In the genomic region with DNA sequence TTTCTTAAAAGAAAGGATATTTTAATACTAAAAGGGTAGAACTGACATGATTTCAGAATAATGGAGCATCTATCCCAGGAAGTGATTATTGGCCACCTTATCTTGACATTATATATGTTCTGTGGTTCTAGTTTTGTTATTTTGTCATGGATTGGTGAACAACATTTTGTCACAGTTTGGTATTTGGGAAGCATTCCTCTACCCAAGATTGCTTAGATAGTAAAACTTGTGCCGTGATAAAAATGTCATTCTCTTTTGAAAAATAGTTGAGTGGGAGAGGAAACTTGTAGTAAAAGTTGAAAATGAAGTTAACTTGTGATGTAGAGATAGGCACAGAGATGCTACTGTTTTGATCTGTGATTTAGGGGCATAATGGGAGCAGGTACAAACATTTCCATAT, we compare ENCODE assay signal across 15 cellular contexts.
"Had no signal": no experiment of that assay in that cellular context is flagged by ENCODE, and none has a peak within 500 bp of the region (broad histone marks: within the 10 kb centered on the region; RNA-seq: fewer than 3 reads in every experiment).

No MANE protein-coding gene starts in this region.

- DNase-seq: activated CD4-positive, alpha-beta memory T cell treated with anti-CD3 and anti-CD28 coated beads for 36 hours; activated T-cell treated with anti-CD3 and anti-CD28 coated beads for 4 hours; endodermal cell; kidney; left lung; naive B cell; ovary; psoas muscle; right cardiac atrium; stimulated activated CD4-positive, alpha-beta T cell treated with anti-CD3 and anti-CD28 coated beads, Interleukin-4, amount 100 ng/mL, for 4 hours; upper lobe of right lung had no signal

- H3K27ac ChIP-seq: neural progenitor cell, ovary, psoas muscle, thoracic aorta, upper lobe of right lung had no signal

- H3K27me3 Mint-ChIP-seq: stimulated activated memory B cell treated with anti-CD40 and anti-IgM and Interleukin-4, amounts not matched to agents 10 μg/mL and 1 μg/mL and 100 μg/mL, for 72 hours had no signal

- H3K4me1 Mint-ChIP-seq: endodermal cell; naive B cell; stimulated activated memory B cell treated with anti-CD40 and anti-IgM and Interleukin-4, amounts not matched to agents 10 μg/mL and 1 μg/mL and 100 μg/mL, for 72 hours had no signal

- H3K4me2 ChIP-seq: neural progenitor cell had no signal

- ATAC-seq: psoas muscle, right cardiac atrium, upper lobe of right lung had no signal

- H3K4me1 ChIP-seq: left lung, neural progenitor cell had no signal

- H3K4me3 Mint-ChIP-seq: activated CD4-positive, alpha-beta memory T cell treated with anti-CD3 and anti-CD28 coated beads for 36 hours; activated naive CD8-positive, alpha-beta T cell; endodermal cell; naive B cell; neural progenitor cell; stimulated activated memory B cell treated with anti-CD40 and anti-IgM and Interleukin-4, amounts not matched to agents 10 μg/mL and 1 μg/mL and 100 μg/mL, for 72 hours had no signal

- H3K4me3 ChIP-seq: left lung, neural progenitor cell, ovary, psoas muscle, thoracic aorta, upper lobe of right lung had no signal

- H3K36me3 ChIP-seq: left lung, neural progenitor cell, ovary, thoracic aorta, upper lobe of right lung had no signal

- H3K9me3 ChIP-seq: left lung, ovary, psoas muscle, thoracic aorta, upper lobe of right lung had no signal

- H2AFZ ChIP-seq: neural progenitor cell had no signal

- H3K36me3 Mint-ChIP-seq: activated CD4-positive, alpha-beta memory T cell treated with anti-CD3 and anti-CD28 coated beads for 36 hours; activated naive CD8-positive, alpha-beta T cell; naive B cell; neural progenitor cell; stimulated activated memory B cell treated with anti-CD40 and anti-IgM and Interleukin-4, amounts not matched to agents 10 μg/mL and 1 μg/mL and 100 μg/mL, for 72 hours had no signal

- H3K27ac Mint-ChIP-seq: activated CD4-positive, alpha-beta memory T cell treated with anti-CD3 and anti-CD28 coated beads for 36 hours; activated naive CD8-positive, alpha-beta T cell; endodermal cell; neural progenitor cell; stimulated activated memory B cell treated with anti-CD40 and anti-IgM and Interleukin-4, amounts not matched to agents 10 μg/mL and 1 μg/mL and 100 μg/mL, for 72 hours had no signal

- H3K27me3 ChIP-seq: left lung, neural progenitor cell, ovary, upper lobe of right lung had no signal

- H3K9ac ChIP-seq: neural progenitor cell had no signal

- H3K9me3 Mint-ChIP-seq: activated CD4-positive, alpha-beta memory T cell treated with anti-CD3 and anti-CD28 coated beads for 36 hours; endodermal cell; neural progenitor cell; stimulated activated memory B cell treated with anti-CD40 and anti-IgM and Interleukin-4, amounts not matched to agents 10 μg/mL and 1 μg/mL and 100 μg/mL, for 72 hours had no signal
